ENCODE assay signal across 1 cellular context in genomic region chr16:29009050-29009837, GRCh38.
A peak's percentile ranks its signal among the peaks of the same experiment; 100 is the strongest.
TF ChIP-seq lines count a peak whose summit lies in the region.

No MANE protein-coding gene starts in this region.

TF ChIP-seq in K562, 482 proteins besides CTCF, POLR2A, EP300 and RAD21 (continued from another document and continues in another):
- TF ChIP-seq MED1 (CRISPR knock-in tag; IDR thresholded peaks at IDR 0.05; ENCODE audit: borderline replicate concordance) = no peak
- TF ChIP-seq PTBP1 (IDR thresholded peaks at IDR 0.05; ENCODE audit: low read depth, low read length) = no peak
- TF ChIP-seq STAT5A (IDR thresholded peaks at IDR 0.05; ENCODE audit: borderline replicate concordance, low read length) = peak; percentile 84
- no peak for TF ChIP-seq GTF3C2 (IDR thresholded peaks at IDR 0.05; ENCODE audit: borderline replicate concordance, extremely low read depth, insufficient read length)
- no peak for TF ChIP-seq RBM25 (IDR thresholded peaks at IDR 0.05; ENCODE audit: low read depth, low read length, severe bottlenecking)
- peak; percentile 55; the same call in 1 of the 2 replicates for TF ChIP-seq MYC (IDR thresholded peaks at IDR 0.05; ENCODE audit: low read depth, low read length)
- no peak for TF ChIP-seq MYC (CRISPR knock-in tag; IDR thresholded peaks at IDR 0.05; ENCODE audit: borderline replicate concordance, low read depth)
- no peak for TF ChIP-seq ESRRB (CRISPR knock-in tag; IDR thresholded peaks at IDR 0.05; ENCODE audit: borderline replicate concordance)
- peak; percentile 57; the same call in 1 of the 2 replicates for TF ChIP-seq BHLHE40 (IDR thresholded peaks at IDR 0.05; ENCODE audit: low read length)
- TF ChIP-seq NCOA2 (IDR thresholded peaks at IDR 0.05; ENCODE audit: partially characterized antibody in 2 of 2) = peak in 1 of 2 experiments; percentile 58
- no peak for TF ChIP-seq ATF7 (IDR thresholded peaks at IDR 0.05)
- TF ChIP-seq, protein P1, sequence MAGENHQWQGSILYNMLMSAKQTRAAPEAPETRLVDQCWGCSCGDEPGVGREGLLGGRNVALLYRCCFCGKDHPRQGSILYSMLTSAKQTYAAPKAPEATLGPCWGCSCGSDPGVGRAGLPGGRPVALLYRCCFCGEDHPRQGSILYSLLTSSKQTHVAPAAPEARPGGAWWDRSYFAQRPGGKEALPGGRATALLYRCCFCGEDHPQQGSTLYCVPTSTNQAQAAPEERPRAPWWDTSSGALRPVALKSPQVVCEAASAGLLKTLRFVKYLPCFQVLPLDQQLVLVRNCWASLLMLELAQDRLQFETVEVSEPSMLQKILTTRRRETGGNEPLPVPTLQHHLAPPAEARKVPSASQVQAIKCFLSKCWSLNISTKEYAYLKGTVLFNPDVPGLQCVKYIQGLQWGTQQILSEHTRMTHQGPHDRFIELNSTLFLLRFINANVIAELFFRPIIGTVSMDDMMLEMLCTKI (IDR thresholded peaks at IDR 0.05; ENCODE audit: partially characterized antibody) = no peak
- peak; percentile 94 for TF ChIP-seq ZNF175 (CRISPR knock-in tag; IDR thresholded peaks at IDR 0.05; ENCODE audit: low read depth)
- TF ChIP-seq RBM17 (IDR thresholded peaks at IDR 0.05; ENCODE audit: borderline replicate concordance, low read depth, low read length) = no peak
- TF ChIP-seq NFYB (IDR thresholded peaks at IDR 0.05; ENCODE audit: extremely low read depth, insufficient read length) = no peak
- no peak for TF ChIP-seq BMI1 (IDR thresholded peaks at IDR 0.05; ENCODE audit: low read length)
- TF ChIP-seq, protein P2, sequence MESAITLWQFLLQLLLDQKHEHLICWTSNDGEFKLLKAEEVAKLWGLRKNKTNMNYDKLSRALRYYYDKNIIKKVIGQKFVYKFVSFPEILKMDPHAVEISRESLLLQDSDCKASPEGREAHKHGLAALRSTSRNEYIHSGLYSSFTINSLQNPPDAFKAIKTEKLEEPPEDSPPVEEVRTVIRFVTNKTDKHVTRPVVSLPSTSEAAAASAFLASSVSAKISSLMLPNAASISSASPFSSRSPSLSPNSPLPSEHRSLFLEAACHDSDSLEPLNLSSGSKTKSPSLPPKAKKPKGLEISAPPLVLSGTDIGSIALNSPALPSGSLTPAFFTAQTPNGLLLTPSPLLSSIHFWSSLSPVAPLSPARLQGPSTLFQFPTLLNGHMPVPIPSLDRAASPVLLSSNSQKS (CRISPR knock-in tag; IDR thresholded peaks at IDR 0.05) = no peak
- TF ChIP-seq, protein P3, sequence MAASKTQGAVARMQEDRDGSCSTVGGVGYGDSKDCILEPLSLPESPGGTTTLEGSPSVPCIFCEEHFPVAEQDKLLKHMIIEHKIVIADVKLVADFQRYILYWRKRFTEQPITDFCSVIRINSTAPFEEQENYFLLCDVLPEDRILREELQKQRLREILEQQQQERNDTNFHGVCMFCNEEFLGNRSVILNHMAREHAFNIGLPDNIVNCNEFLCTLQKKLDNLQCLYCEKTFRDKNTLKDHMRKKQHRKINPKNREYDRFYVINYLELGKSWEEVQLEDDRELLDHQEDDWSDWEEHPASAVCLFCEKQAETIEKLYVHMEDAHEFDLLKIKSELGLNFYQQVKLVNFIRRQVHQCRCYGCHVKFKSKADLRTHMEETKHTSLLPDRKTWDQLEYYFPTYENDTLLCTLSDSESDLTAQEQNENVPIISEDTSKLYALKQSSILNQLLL (CRISPR knock-in tag; IDR thresholded peaks at IDR 0.05; ENCODE audit: borderline replicate concordance) = no peak
- TF ChIP-seq ETS1 (conservative IDR thresholded peaks at IDR 0.05; ENCODE audit: control insufficient read depth, low read depth, low read length) = peak; percentile 83; the same call in 1 of the 2 replicates
- TF ChIP-seq SMAD4 (CRISPR knock-in tag; conservative IDR thresholded peaks at IDR 0.05) = peak; percentile 78
- TF ChIP-seq PML (IDR thresholded peaks at IDR 0.05; ENCODE audit: low read length) = peak; percentile 89
- TF ChIP-seq ZBTB2 (IDR thresholded peaks at IDR 0.05) = peak; percentile 90
- no peak for TF ChIP-seq NCOA6 (IDR thresholded peaks at IDR 0.05)
- TF ChIP-seq POLR3G (IDR thresholded peaks at IDR 0.05; ENCODE audit: extremely low read depth, insufficient read length, insufficient replicate concordance) = no peak
- TF ChIP-seq CHCHD3 (CRISPR knock-in tag; IDR thresholded peaks at IDR 0.05) = no peak
- no peak for TF ChIP-seq ZKSCAN3 (CRISPR knock-in tag; IDR thresholded peaks at IDR 0.05)
- TF ChIP-seq DNMT1 (IDR thresholded peaks at IDR 0.05) = no peak
- TF ChIP-seq CTCFL (IDR thresholded peaks at IDR 0.05; ENCODE audit: borderline replicate concordance, insufficient read depth, low read depth, low read length, poor library complexity, severe bottlenecking) = no peak
- TF ChIP-seq ZNF140 (CRISPR knock-in tag; IDR thresholded peaks at IDR 0.05) = no peak
- TF ChIP-seq E2F6 (IDR thresholded peaks at IDR 0.05; ENCODE audit: borderline replicate concordance in 1 of 2, extremely low read depth in 1 of 2, insufficient read depth in 1 of 2, insufficient read length in 1 of 2, low read depth in 1 of 2, low read length in 1 of 2, poor library complexity in 1 of 2, severe bottlenecking in 1 of 2) = no peak
- no peak for TF ChIP-seq SP2 (IDR thresholded peaks at IDR 0.05; ENCODE audit: extremely low read depth, low read depth, low read length, poor library complexity, severe bottlenecking)
- no peak for TF ChIP-seq RAD51 (IDR thresholded peaks at IDR 0.05; ENCODE audit: borderline replicate concordance, low read depth)
- TF ChIP-seq U2AF1 (optimal IDR thresholded peaks at IDR 0.05; ENCODE audit: low read depth, low read length) = no peak
- TF ChIP-seq NFRKB (IDR thresholded peaks at IDR 0.05; ENCODE audit: low read depth) = peak; percentile 97
- TF ChIP-seq, protein P4, sequence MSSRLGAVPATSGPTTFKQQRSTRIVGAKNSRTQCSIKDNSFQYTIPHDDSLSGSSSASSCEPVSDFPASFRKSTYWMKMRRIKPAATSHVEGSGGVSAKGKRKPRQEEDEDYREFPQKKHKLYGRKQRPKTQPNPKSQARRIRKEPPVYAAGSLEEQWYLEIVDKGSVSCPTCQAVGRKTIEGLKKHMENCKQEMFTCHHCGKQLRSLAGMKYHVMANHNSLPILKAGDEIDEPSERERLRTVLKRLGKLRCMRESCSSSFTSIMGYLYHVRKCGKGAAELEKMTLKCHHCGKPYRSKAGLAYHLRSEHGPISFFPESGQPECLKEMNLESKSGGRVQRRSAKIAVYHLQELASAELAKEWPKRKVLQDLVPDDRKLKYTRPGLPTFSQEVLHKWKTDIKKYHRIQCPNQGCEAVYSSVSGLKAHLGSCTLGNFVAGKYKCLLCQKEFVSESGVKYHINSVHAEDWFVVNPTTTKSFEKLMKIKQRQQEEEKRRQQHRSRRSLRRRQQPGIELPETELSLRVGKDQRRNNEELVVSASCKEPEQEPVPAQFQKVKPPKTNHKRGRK (tag; IDR thresholded peaks at IDR 0.05) = no peak
- peak; percentile 42; the same call in 1 of the 2 replicates for TF ChIP-seq MAX (CRISPR knock-in tag; IDR thresholded peaks at IDR 0.05)
- TF ChIP-seq, protein P5, sequence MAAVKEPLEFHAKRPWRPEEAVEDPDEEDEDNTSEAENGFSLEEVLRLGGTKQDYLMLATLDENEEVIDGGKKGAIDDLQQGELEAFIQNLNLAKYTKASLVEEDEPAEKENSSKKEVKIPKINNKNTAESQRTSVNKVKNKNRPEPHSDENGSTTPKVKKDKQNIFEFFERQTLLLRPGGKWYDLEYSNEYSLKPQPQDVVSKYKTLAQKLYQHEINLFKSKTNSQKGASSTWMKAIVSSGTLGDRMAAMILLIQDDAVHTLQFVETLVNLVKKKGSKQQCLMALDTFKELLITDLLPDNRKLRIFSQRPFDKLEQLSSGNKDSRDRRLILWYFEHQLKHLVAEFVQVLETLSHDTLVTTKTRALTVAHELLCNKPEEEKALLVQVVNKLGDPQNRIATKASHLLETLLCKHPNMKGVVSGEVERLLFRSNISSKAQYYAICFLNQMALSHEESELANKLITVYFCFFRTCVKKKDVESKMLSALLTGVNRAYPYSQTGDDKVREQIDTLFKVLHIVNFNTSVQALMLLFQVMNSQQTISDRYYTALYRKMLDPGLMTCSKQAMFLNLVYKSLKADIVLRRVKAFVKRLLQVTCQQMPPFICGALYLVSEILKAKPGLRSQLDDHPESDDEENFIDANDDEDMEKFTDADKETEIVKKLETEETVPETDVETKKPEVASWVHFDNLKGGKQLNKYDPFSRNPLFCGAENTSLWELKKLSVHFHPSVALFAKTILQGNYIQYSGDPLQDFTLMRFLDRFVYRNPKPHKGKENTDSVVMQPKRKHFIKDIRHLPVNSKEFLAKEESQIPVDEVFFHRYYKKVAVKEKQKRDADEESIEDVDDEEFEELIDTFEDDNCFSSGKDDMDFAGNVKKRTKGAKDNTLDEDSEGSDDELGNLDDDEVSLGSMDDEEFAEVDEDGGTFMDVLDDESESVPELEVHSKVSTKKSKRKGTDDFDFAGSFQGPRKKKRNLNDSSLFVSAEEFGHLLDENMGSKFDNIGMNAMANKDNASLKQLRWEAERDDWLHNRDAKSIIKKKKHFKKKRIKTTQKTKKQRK (IDR thresholded peaks at IDR 0.05; ENCODE audit: borderline replicate concordance, low read depth, low read length) = no peak
- TF ChIP-seq DACH1 (IDR thresholded peaks at IDR 0.05; ENCODE audit: partially characterized antibody) = peak; percentile 93
- TF ChIP-seq HSF4 (CRISPR knock-in tag; IDR thresholded peaks at IDR 0.05; ENCODE audit: borderline replicate concordance) = 0 out of 2 replicates have a peak, but pooled peaks have one; percentile 40
- peak; percentile 71 for TF ChIP-seq JUND (IDR thresholded peaks at IDR 0.05; ENCODE audit: borderline replicate concordance, low read depth, low read length)
- TF ChIP-seq JUND (tag; IDR thresholded peaks at IDR 0.05; ENCODE audit: borderline replicate concordance, low read depth, low read length) = peak; percentile 43; the same call in 1 of the 3 replicates
- TF ChIP-seq MTA2 (IDR thresholded peaks at IDR 0.05; ENCODE audit: low read depth) = peak; percentile 89
- no peak for TF ChIP-seq IRF1 (CRISPR knock-in tag; IDR thresholded peaks at IDR 0.05; ENCODE audit: borderline replicate concordance)
- no peak for TF ChIP-seq GABPB2 (CRISPR knock-in tag; conservative IDR thresholded peaks at IDR 0.05)
